ENCODE assay signal across 9 cellular contexts in genomic region chr5:178152491-178153444, GRCh38. TPM values are rescaled to one million over a fixed set of nuclear protein-coding genes. Genes with fewer than 3 reads are reported as not detected.
DNase-seq lines count a peak whose midpoint lies in the region; ATAC-seq and TF ChIP-seq lines count a peak whose summit lies in the region.
"Had no signal": no experiment of that assay in that cellular context is flagged by ENCODE, and none has a peak within 500 bp of the region (broad histone marks: within the 10 kb centered on the region; RNA-seq: fewer than 3 reads in every experiment).

No MANE protein-coding gene starts in this region.

- TF ChIP-seq CTCF in brain microvascular endothelial cell (IDR thresholded peaks at IDR 0.05; ENCODE audit: low read depth, low read length, missing control alignments) (no peak), GM10248 (IDR thresholded peaks at IDR 0.05; ENCODE audit: control extremely low read depth, extremely low read depth, low read depth, missing control alignments) (no peak)

- H3K4me3 ChIP-seq in brain microvascular endothelial cell (ENCODE audit: low read depth, low read length) (peak overlapping the region; percentile 80), mononuclear cell (ENCODE audit: low read length) (peak overlapping the region; percentile 63)

- no peaks in the 10 kb centered on the region for H3K27me3 Mint-ChIP-seq in stimulated activated naive CD8-positive, alpha-beta T cell treated with anti-CD3 and anti-CD28 coated beads, Interleukin-15, Interleukin-2, amounts not matched to agents 100 ng/mL and 50 ng/mL, for 24 hours

- peak overlapping the region; percentile 94 for H3K4me3 Mint-ChIP-seq in stimulated activated naive CD8-positive, alpha-beta T cell treated with anti-CD3 and anti-CD28 coated beads, Interleukin-15, Interleukin-2, amounts not matched to agents 100 ng/mL and 50 ng/mL, for 24 hours

- ATAC-seq in stimulated activated naive CD8-positive, alpha-beta T cell treated with anti-CD3 and anti-CD28 coated beads, Interleukin-15, Interleukin-2, amounts not matched to agents 100 U/mL and 50 U/mL, for 24 hours = no peak
- ATAC-seq in GM18498 (IDR thresholded peaks at IDR 0.05; ENCODE audit: unreplicated experiment) (no peak), GM21576 (IDR thresholded peaks at IDR 0.05; ENCODE audit: unreplicated experiment) (no peak)

- DNase-seq in stimulated activated naive CD8-positive, alpha-beta T cell treated with anti-CD3 and anti-CD28 coated beads, Interleukin-15, Interleukin-2, amounts not matched to agents 100 U/mL and 50 U/mL, for 24 hours = no peak
- DNase-seq in brain microvascular endothelial cell = no peak
- DNase-seq in GM10248 (ENCODE audit: extremely low spot score) = no peak
- no peak for DNase-seq in NCI-H526 treated with DMSO at 0.1 percent for 48 hours (lab: John Stamatoyannopoulos, UW)

- POLR2A ChIA-PET in GM10248 (lab: Yijun Ruan, JAX) = interaction anchor here (0.8 to 0.9 kb wide), 2 partner anchors 15 to 52 kb away, joined by 4 to 8 read pairs; partner anchors contain the start of gene HNRNPAB

- H3K36me3 ChIP-seq in brain microvascular endothelial cell (replicated peaks) = peaks cover 29% of the 10 kb centered on the region

- H3K27me3 ChIP-seq in brain microvascular endothelial cell (replicated peaks) (no peaks in the 10 kb centered on the region), mononuclear cell (ENCODE audit: insufficient read depth, low read length) (no peaks in the 10 kb centered on the region)

- peak overlapping the region; percentile 76 for H3K27ac ChIP-seq in brain microvascular endothelial cell

- in situ Hi-C loops in brain microvascular endothelial cell (cut with HindIII; ENCODE audit: low pct_ligation_motif_present, low sequenced_read_pairs) = no loop called here

- no peaks in the 10 kb centered on the region for H3K9me3 ChIP-seq in mononuclear cell (ENCODE audit: low read depth, low read length)

- CTCF ChIA-PET in GM10248 (lab: Yijun Ruan, JAX) = interaction anchor here (0.9 to 9.3 kb wide), 11 partner anchors 8 to 76 kb away, joined by 3 to 73 read pairs (median 3); no protein-coding TSS in a partner anchor

- peaks cover 62% of the 10 kb centered on the region for H3K4me1 Mint-ChIP-seq in stimulated activated naive CD8-positive, alpha-beta T cell treated with anti-CD3 and anti-CD28 coated beads, Interleukin-15, Interleukin-2, amounts not matched to agents 100 ng/mL and 50 ng/mL, for 24 hours (ENCODE audit: low read depth)

- H3K27ac Mint-ChIP-seq in stimulated activated naive CD8-positive, alpha-beta T cell treated with anti-CD3 and anti-CD28 coated beads, Interleukin-15, Interleukin-2, amounts not matched to agents 100 ng/mL and 50 ng/mL, for 24 hours = peak overlapping the region; percentile 91

- peaks cover 46% of the 10 kb centered on the region for H3K36me3 Mint-ChIP-seq in stimulated activated naive CD8-positive, alpha-beta T cell treated with anti-CD3 and anti-CD28 coated beads, Interleukin-15, Interleukin-2, amounts not matched to agents 100 ng/mL and 50 ng/mL, for 24 hours (ENCODE audit: low read depth)

- peaks cover 24% of the 10 kb centered on the region for H3K4me1 ChIP-seq in mononuclear cell (ENCODE audit: insufficient read depth, low read length)

- H3K9me3 Mint-ChIP-seq in stimulated activated naive CD8-positive, alpha-beta T cell treated with anti-CD3 and anti-CD28 coated beads, Interleukin-15, Interleukin-2, amounts not matched to agents 100 ng/mL and 50 ng/mL, for 24 hours = no peaks in the 10 kb centered on the region

RNA-seq across cellular contexts. Expression of gene NHP2, which starts 0.9 kb away (rescaled TPM):
- 47.5 TPM for total RNA-seq in mononuclear cell

RNA-seq across cellular contexts. Expression of gene RMND5B, which starts 22.0 kb away (rescaled TPM):
- total RNA-seq in mononuclear cell = 10.2 TPM

RNA-seq across cellular contexts. Expression of gene GMCL2, which starts 34.4 kb away (rescaled TPM):
- not detected for total RNA-seq in mononuclear cell
- total RNA-seq: renal cortical epithelial cell had no signal

RNA-seq across cellular contexts. Expression of gene N4BP3, which starts 39.4 kb away (rescaled TPM):
- 5.1 TPM for total RNA-seq in mononuclear cell

RNA-seq across cellular contexts. Expression of gene HNRNPAB, which starts 51.6 kb away (rescaled TPM):
- total RNA-seq in mononuclear cell = 27.0 TPM
